Comparison of ENCODE assay signal across 18 cellular contexts in the genomic region with DNA sequence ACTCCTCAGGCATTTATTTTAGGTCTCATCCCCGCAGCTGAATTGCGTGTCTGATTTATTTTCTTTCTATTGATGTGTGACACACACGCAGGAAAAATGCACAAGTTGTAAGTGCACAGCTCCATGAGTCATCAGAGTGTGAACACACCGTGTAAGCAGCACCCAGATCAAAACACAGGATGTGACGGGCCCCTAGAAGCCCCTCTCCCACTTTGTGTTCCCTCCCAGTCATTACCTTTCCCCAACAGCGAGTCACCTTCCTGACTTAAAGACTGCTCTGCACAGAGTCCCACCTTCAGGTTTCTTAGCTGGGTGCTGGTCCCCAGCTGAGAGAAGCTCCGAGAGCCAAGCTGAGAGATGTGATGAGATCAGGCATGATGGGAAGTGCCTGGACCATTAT.
DNase-seq lines count a peak whose midpoint lies in the region; ATAC-seq and TF ChIP-seq lines count a peak whose summit lies in the region.
"Had no signal": no experiment of that assay in that cellular context is flagged by ENCODE, and none has a peak within 500 bp of the region (broad histone marks: within the 10 kb centered on the region; RNA-seq: fewer than 3 reads in every experiment).

No MANE protein-coding gene starts in this region.

- WGBS in H9 (ENCODE audit: extremely low coverage, insufficient read length, low lambda C conversion rate) = no CpG with 5 or more reads among the region's 7 CpGs
- WGBS in tibial nerve, 2 donors = 79 to 96% methylated on average over 4 to 7 of the region's 7 CpGs

- no peaks in the 10 kb centered on the region for H3K9me3 ChIP-seq in H9 (ENCODE audit: control insufficient read depth, low read depth, low read length)
- no peaks in the 10 kb centered on the region for H3K9me3 ChIP-seq in tibial nerve

- no peak overlapping the region for H3K4me3 ChIP-seq in tibial nerve

- peak; percentile 63 to 78 for ATAC-seq in activated T-cell treated with anti-CD3 and anti-CD28 coated beads, Interleukin-2, amount 50 U/mL, for 4 hours
- peak; percentile 55 for ATAC-seq in stimulated activated naive CD8-positive, alpha-beta T cell treated with anti-CD3 and anti-CD28 coated beads, Interleukin-15, Interleukin-2, amounts not matched to agents 100 U/mL and 50 U/mL, for 24 hours
- no peak for ATAC-seq in stimulated activated naive CD8-positive, alpha-beta T cell treated with anti-CD3 and anti-CD28 coated beads, Interleukin-15, amount 100 ng/mL, for 72 hours
- ATAC-seq: Panc1 had no signal

- H4K5ac ChIP-seq in H9 (ENCODE audit: insufficient read length, low read depth, low read length) = no peak overlapping the region

- no peaks in the 10 kb centered on the region for H3K23me2 ChIP-seq in H9 (ENCODE audit: insufficient read length, low read depth, low read length, poor library complexity, severe bottlenecking)

- H3K56ac ChIP-seq in H9 (ENCODE audit: insufficient read length, low read depth, low read length) = no peak overlapping the region

- no peak overlapping the region for H2BK20ac ChIP-seq in H9 (ENCODE audit: low read depth, low read length, poor library complexity, severe bottlenecking)

- H3K27ac ChIP-seq in H9 (ENCODE audit: insufficient read length, low read depth, low read length) (no peak overlapping the region), tibial nerve (no peak overlapping the region)

- H3K4me1 Mint-ChIP-seq in activated T-cell treated with anti-CD3 and anti-CD28 coated beads, Interleukin-2, amount 50 U/mL, for 4 hours (ENCODE audit: low read depth) = peaks cover 10% of the 10 kb centered on the region
- H3K4me1 Mint-ChIP-seq in stimulated activated naive CD8-positive, alpha-beta T cell treated with anti-CD3 and anti-CD28 coated beads, Interleukin-15, amount 100 ng/mL, for 72 hours = peaks cover 21% of the 10 kb centered on the region
- peaks cover 22% of the 10 kb centered on the region for H3K4me1 Mint-ChIP-seq in activated naive CD8-positive, alpha-beta T cell treated with anti-CD3 and anti-CD28 coated beads for 36 hours
- H3K4me1 Mint-ChIP-seq in stimulated activated naive CD8-positive, alpha-beta T cell treated with anti-CD3 and anti-CD28 coated beads, Interleukin-15, Interleukin-2, amounts not matched to agents 100 ng/mL and 50 ng/mL, for 24 hours (ENCODE audit: low read depth) = peaks cover 39% of the 10 kb centered on the region
- no peaks in the 10 kb centered on the region for H3K4me1 Mint-ChIP-seq in H9

- H3K14ac ChIP-seq in H9 (ENCODE audit: insufficient read depth, low read length) = no peak overlapping the region

- H2BK120ac ChIP-seq in H9 (ENCODE audit: low read depth, low read length, poor library complexity, severe bottlenecking) = no peak overlapping the region

- H3K18ac ChIP-seq in H9 (ENCODE audit: insufficient read length, low read depth, low read length) = no peak overlapping the region

- no peak for TF ChIP-seq POLR2A in tibial nerve (IDR thresholded peaks at IDR 0.05)

- H2BK5ac ChIP-seq in H9 (ENCODE audit: insufficient read length, low read length) = no peak overlapping the region

- no peak overlapping the region for H3K4me2 ChIP-seq in H9 (ENCODE audit: insufficient read depth, insufficient read length, low read length)

- no peak overlapping the region for H3K4ac ChIP-seq in H9 (ENCODE audit: low read depth, low read length)

- no peaks in the 10 kb centered on the region for H3K36me3 Mint-ChIP-seq in activated T-cell treated with anti-CD3 and anti-CD28 coated beads, Interleukin-2, amount 50 U/mL, for 4 hours (ENCODE audit: insufficient read depth)
- H3K36me3 Mint-ChIP-seq in activated naive CD8-positive, alpha-beta T cell treated with anti-CD3 and anti-CD28 coated beads for 36 hours = peaks cover 3% of the 10 kb centered on the region
- peaks cover 3% of the 10 kb centered on the region for H3K36me3 Mint-ChIP-seq in stimulated activated naive CD8-positive, alpha-beta T cell treated with anti-CD3 and anti-CD28 coated beads, Interleukin-15, Interleukin-2, amounts not matched to agents 100 ng/mL and 50 ng/mL, for 24 hours (ENCODE audit: low read depth)
- peaks cover 0 to 3% (median 2%) of the 10 kb centered on the region in 3 experiments; a peak in 3 of 7 replicates for H3K36me3 Mint-ChIP-seq in H9 (ENCODE audit: insufficient read depth in 1 of 3, low read depth in 3 of 3)
- H3K36me3 Mint-ChIP-seq: CD4-positive, CD25-positive, alpha-beta regulatory T cell; IgD-negative memory B cell had no signal

- H3K79me2 ChIP-seq in H9 (ENCODE audit: insufficient read depth, low read length) = no peaks in the 10 kb centered on the region

- no peak for TF ChIP-seq EP300 in tibial nerve (IDR thresholded peaks at IDR 0.05)

- no peak overlapping the region for H2AK5ac ChIP-seq in H9 (ENCODE audit: insufficient read length, low read length)

- no peaks in the 10 kb centered on the region for H4K20me1 ChIP-seq in H9 (ENCODE audit: control insufficient read depth, insufficient read depth, insufficient read length)

- no peaks in the 10 kb centered on the region for H3K36me3 ChIP-seq in tibial nerve

- no peaks in the 10 kb centered on the region for H3K9me3 Mint-ChIP-seq in activated T-cell treated with anti-CD3 and anti-CD28 coated beads, Interleukin-2, amount 50 U/mL, for 4 hours
- H3K9me3 Mint-ChIP-seq in stimulated activated naive CD8-positive, alpha-beta T cell treated with anti-CD3 and anti-CD28 coated beads, Interleukin-15, amount 100 ng/mL, for 72 hours = peaks cover 8 to 10% of the 10 kb centered on the region in 2 donors
- H3K9me3 Mint-ChIP-seq in activated naive CD8-positive, alpha-beta T cell treated with anti-CD3 and anti-CD28 coated beads for 36 hours = no peaks in the 10 kb centered on the region
- no peaks in the 10 kb centered on the region for H3K9me3 Mint-ChIP-seq in stimulated activated naive CD8-positive, alpha-beta T cell treated with anti-CD3 and anti-CD28 coated beads, Interleukin-15, Interleukin-2, amounts not matched to agents 100 ng/mL and 50 ng/mL, for 24 hours
- H3K9me3 Mint-ChIP-seq in H9 = peaks cover 66 to 76% of the 10 kb centered on the region in 2 experiments
- H3K9me3 Mint-ChIP-seq: IgD-negative memory B cell had no signal

- DNase-seq in activated T-cell treated with anti-CD3 and anti-CD28 coated beads, Interleukin-2, amount 50 U/mL, for 4 hours = no peak
- DNase-seq in activated T-cell treated with anti-CD3 and anti-CD28 coated beads, Interleukin-2, amount 50 U/mL, for 1 hour = no peak
- DNase-seq in stimulated activated naive CD8-positive, alpha-beta T cell treated with anti-CD3 and anti-CD28 coated beads, Interleukin-15, Interleukin-2, amounts not matched to agents 100 U/mL and 50 U/mL, for 24 hours = no peak
- DNase-seq in stimulated activated naive CD8-positive, alpha-beta T cell treated with anti-CD3 and anti-CD28 coated beads, Interleukin-15, amount 100 ng/mL, for 72 hours = no peak
- DNase-seq in activated naive CD8-positive, alpha-beta T cell treated with anti-CD3 and anti-CD28 coated beads for 36 hours = no peak
- no peak for DNase-seq in H9
- no peak for DNase-seq in tibial nerve (ENCODE audit: low spot score in 2 of 2)
- DNase-seq: CD4-positive, CD25-positive, alpha-beta regulatory T cell; GOT3; NCI-H1105; NCI-H146; NCI-H2029 treated with DMSO at 0.1 percent for 48 hours; NCI-H345; NCI-H524 treated with DMSO at 0.1 percent for 48 hours; NCI-H82 had no signal

- H2BK12ac ChIP-seq in H9 (ENCODE audit: insufficient read length, low read depth, low read length) = no peak overlapping the region

- H3K79me1 ChIP-seq in H9 (ENCODE audit: insufficient read depth, low read depth, low read length, poor library complexity, severe bottlenecking) = no peaks in the 10 kb centered on the region

- no peaks in the 10 kb centered on the region for H3K27me3 ChIP-seq in H9 (ENCODE audit: insufficient read depth, low read length)
- H3K27me3 ChIP-seq in tibial nerve = no peaks in the 10 kb centered on the region

- H3K4me1 ChIP-seq in H9 (ENCODE audit: insufficient read depth, low read length) (no peaks in the 10 kb centered on the region), tibial nerve (no peaks in the 10 kb centered on the region)

- H2BK15ac ChIP-seq in H9 (ENCODE audit: low read depth, low read length) = no peak overlapping the region

- no peak overlapping the region for H3K23ac ChIP-seq in H9 (ENCODE audit: insufficient read length, low read depth, low read length)

- no peak overlapping the region for H3K9ac ChIP-seq in H9 (ENCODE audit: extremely low read depth, insufficient read length, low read length)

- TF ChIP-seq CTCF in H9 (conservative IDR thresholded peaks at IDR 0.05) (no peak), tibial nerve (IDR thresholded peaks at IDR 0.05) (no peak)

- H3K27me3 Mint-ChIP-seq in activated T-cell treated with anti-CD3 and anti-CD28 coated beads, Interleukin-2, amount 50 U/mL, for 4 hours (ENCODE audit: low read depth) = no peaks in the 10 kb centered on the region
- H3K27me3 Mint-ChIP-seq in stimulated activated naive CD8-positive, alpha-beta T cell treated with anti-CD3 and anti-CD28 coated beads, Interleukin-15, amount 100 ng/mL, for 72 hours = no peaks in the 10 kb centered on the region
- H3K27me3 Mint-ChIP-seq in activated naive CD8-positive, alpha-beta T cell treated with anti-CD3 and anti-CD28 coated beads for 36 hours = no peaks in the 10 kb centered on the region
- no peaks in the 10 kb centered on the region for H3K27me3 Mint-ChIP-seq in stimulated activated naive CD8-positive, alpha-beta T cell treated with anti-CD3 and anti-CD28 coated beads, Interleukin-15, Interleukin-2, amounts not matched to agents 100 ng/mL and 50 ng/mL, for 24 hours
- peaks cover 5% of the 10 kb centered on the region for H3K27me3 Mint-ChIP-seq in H9 (ENCODE audit: low read depth)
- H3K27me3 Mint-ChIP-seq: CD4-positive, CD25-positive, alpha-beta regulatory T cell had no signal

- no peak overlapping the region for H4K91ac ChIP-seq in H9 (ENCODE audit: insufficient read length, low read depth, low read length)

- H3K4me3 Mint-ChIP-seq in activated T-cell treated with anti-CD3 and anti-CD28 coated beads, Interleukin-2, amount 50 U/mL, for 4 hours = no peak overlapping the region
- H3K4me3 Mint-ChIP-seq in stimulated activated naive CD8-positive, alpha-beta T cell treated with anti-CD3 and anti-CD28 coated beads, Interleukin-15, amount 100 ng/mL, for 72 hours = no peak overlapping the region
- no peak overlapping the region for H3K4me3 Mint-ChIP-seq in activated naive CD8-positive, alpha-beta T cell treated with anti-CD3 and anti-CD28 coated beads for 36 hours
- H3K4me3 Mint-ChIP-seq in stimulated activated naive CD8-positive, alpha-beta T cell treated with anti-CD3 and anti-CD28 coated beads, Interleukin-15, Interleukin-2, amounts not matched to agents 100 ng/mL and 50 ng/mL, for 24 hours = no peak overlapping the region
- no peak overlapping the region for H3K4me3 Mint-ChIP-seq in H9
- H3K4me3 Mint-ChIP-seq: CD4-positive, CD25-positive, alpha-beta regulatory T cell; IgD-negative memory B cell had no signal

- no peak overlapping the region for H4K8ac ChIP-seq in H9 (replicated peaks; ENCODE audit: insufficient read length, low read depth, low read length)

- H3T11ph ChIP-seq in H9 (ENCODE audit: low read length) = no peak overlapping the region

- H2AFZ ChIP-seq in H9 (ENCODE audit: low read length) = no peak overlapping the region

- no peak overlapping the region for H3K27ac Mint-ChIP-seq in stimulated activated naive CD8-positive, alpha-beta T cell treated with anti-CD3 and anti-CD28 coated beads, Interleukin-15, amount 100 ng/mL, for 72 hours
- peak overlapping the region; percentile 51 for H3K27ac Mint-ChIP-seq in activated naive CD8-positive, alpha-beta T cell treated with anti-CD3 and anti-CD28 coated beads for 36 hours
- H3K27ac Mint-ChIP-seq in stimulated activated naive CD8-positive, alpha-beta T cell treated with anti-CD3 and anti-CD28 coated beads, Interleukin-15, Interleukin-2, amounts not matched to agents 100 ng/mL and 50 ng/mL, for 24 hours = peak overlapping the region; percentile 16
- no peak overlapping the region for H3K27ac Mint-ChIP-seq in H9
- H3K27ac Mint-ChIP-seq: CD4-positive, CD25-positive, alpha-beta regulatory T cell; IgD-negative memory B cell had no signal

Comparison
In these comparisons a context has a peak if more than half of its experiments do, and no peak if none do; other contexts are left out.
1. H3K27ac Mint-ChIP-seq: peak in activated naive CD8-positive, alpha-beta T cell treated with anti-CD3 and anti-CD28 coated beads for 36 hours (single experiment) and stimulated activated naive CD8-positive, alpha-beta T cell treated with anti-CD3 and anti-CD28 coated beads, Interleukin-15, Interleukin-2, amounts not matched to agents 100 ng/mL and 50 ng/mL, for 24 hours (single experiment); none in stimulated activated naive CD8-positive, alpha-beta T cell treated with anti-CD3 and anti-CD28 coated beads, Interleukin-15, amount 100 ng/mL, for 72 hours (0 of 2) and H9 (0 of 3).